In genomic region chr19:35247526-35248309, GRCh38 we compare ENCODE assay signal across 8 cellular contexts. TPM values are rescaled to one million over a fixed set of nuclear protein-coding genes. Genes with fewer than 3 reads are reported as not detected.
DNase-seq lines count a peak whose midpoint lies in the region; ATAC-seq and TF ChIP-seq lines count a peak whose summit lies in the region.

No MANE protein-coding gene starts in this region.

- no peaks in the 10 kb centered on the region for H3K27me3 ChIP-seq in CD4-positive, alpha-beta T cell (ENCODE audit: control insufficient read depth, insufficient read depth, low read length)

- peak; percentile 64 for TF ChIP-seq CTCF in CD4-positive, alpha-beta T cell (IDR thresholded peaks at IDR 0.05)
- no peak for TF ChIP-seq CTCF in chondrocyte (IDR thresholded peaks at IDR 0.05)

- peaks cover 39% of the 10 kb centered on the region for H3K27me3 Mint-ChIP-seq in CD4-positive, alpha-beta T cell
- peaks cover 72% of the 10 kb centered on the region for H3K27me3 Mint-ChIP-seq in T-helper 2 cell treated with Interferon-gamma antibody and Interleukin-4, amounts not matched to agents 5 μg/mL and 100 μg/mL, for 36 hours (ENCODE audit: low read depth)
- H3K27me3 Mint-ChIP-seq in chondrocyte (ENCODE audit: low read depth) (peaks cover 68% of the 10 kb centered on the region), memory B cell (no peaks in the 10 kb centered on the region)
- H3K27me3 Mint-ChIP-seq in stimulated activated naive CD8-positive, alpha-beta T cell treated with anti-CD3 and anti-CD28 coated beads, Interleukin-15, amount 100 ng/mL, for 72 hours = no peaks in the 10 kb centered on the region

- peaks cover 19% of the 10 kb centered on the region for H3K36me3 Mint-ChIP-seq in CD4-positive, alpha-beta T cell (ENCODE audit: low read depth)
- H3K36me3 Mint-ChIP-seq in T-helper 2 cell treated with Interferon-gamma antibody and Interleukin-4, amounts not matched to agents 5 μg/mL and 100 μg/mL, for 36 hours (ENCODE audit: low read depth) = no peaks in the 10 kb centered on the region
- H3K36me3 Mint-ChIP-seq in chondrocyte (ENCODE audit: low read depth) (peaks cover 3% of the 10 kb centered on the region), memory B cell (peaks cover 2% of the 10 kb centered on the region)

- H3K4me3 Mint-ChIP-seq in CD4-positive, alpha-beta T cell = peak overlapping the region; percentile 92
- H3K4me3 Mint-ChIP-seq in T-helper 2 cell treated with Interferon-gamma antibody and Interleukin-4, amounts not matched to agents 5 μg/mL and 100 μg/mL, for 36 hours = peak overlapping the region; percentile 64
- peak overlapping the region; percentile 35 for H3K4me3 Mint-ChIP-seq in chondrocyte (ENCODE audit: unreplicated experiment)
- peak overlapping the region; percentile 94 for H3K4me3 Mint-ChIP-seq in memory B cell
- peak overlapping the region; percentile 87 to 100 for H3K4me3 Mint-ChIP-seq in stimulated activated naive CD8-positive, alpha-beta T cell treated with anti-CD3 and anti-CD28 coated beads, Interleukin-15, amount 100 ng/mL, for 72 hours

- POLR2A ChIA-PET in CD4-positive, alpha-beta T cell (lab: Charles Lee) = interaction anchor here (0.6 to 1.0 kb wide), 3 partner anchors 21 to 41 kb away, joined by 3 to 4 read pairs (median 3); partner anchors contain the start of gene USF2

- peak overlapping the region; percentile 85 for H3K27ac Mint-ChIP-seq in CD4-positive, alpha-beta T cell
- H3K27ac Mint-ChIP-seq in T-helper 2 cell treated with Interferon-gamma antibody and Interleukin-4, amounts not matched to agents 5 μg/mL and 100 μg/mL, for 36 hours = no peak overlapping the region
- no peak overlapping the region for H3K27ac Mint-ChIP-seq in chondrocyte (ENCODE audit: unreplicated experiment)
- peak overlapping the region; percentile 94 for H3K27ac Mint-ChIP-seq in memory B cell
- H3K27ac Mint-ChIP-seq in stimulated activated naive CD8-positive, alpha-beta T cell treated with anti-CD3 and anti-CD28 coated beads, Interleukin-15, amount 100 ng/mL, for 72 hours = peak overlapping the region; percentile 98 to 100

- H3K27ac ChIP-seq in CD4-positive, alpha-beta T cell (ENCODE audit: low read depth, low read length) = peak overlapping the region; percentile 59

- peak in 8 of 10 experiments; percentile 51 to 68 (median 60) for DNase-seq in CD4-positive, alpha-beta T cell
- DNase-seq in HuH-7 (ENCODE audit: low spot score) (peak; percentile 84), chondrocyte (ENCODE audit: low spot score) (no peak), memory B cell (ENCODE audit: low spot score in 2 of 2) (peak; percentile 40 to 61), AG08396 (ENCODE audit: low spot score) (no peak)
- DNase-seq in T-helper 2 cell treated with Interferon-gamma antibody and Interleukin-4, amounts not matched to agents 5 μg/mL and 100 μg/mL, for 36 hours (ENCODE audit: low spot score) = no peak
- peak; percentile 56 to 73 for DNase-seq in stimulated activated naive CD8-positive, alpha-beta T cell treated with anti-CD3 and anti-CD28 coated beads, Interleukin-15, amount 100 ng/mL, for 72 hours

- peak; percentile 50 for ATAC-seq in CD4-positive, alpha-beta T cell (ENCODE audit: poor library complexity)
- ATAC-seq in GM19397 (IDR thresholded peaks at IDR 0.05; ENCODE audit: unreplicated experiment) (peak; percentile 26), memory B cell (ENCODE audit: low read depth) (peak; percentile 50)
- peak; percentile 56 for ATAC-seq in stimulated activated naive CD8-positive, alpha-beta T cell treated with anti-CD3 and anti-CD28 coated beads, Interleukin-15, amount 100 ng/mL, for 72 hours

- no peaks in the 10 kb centered on the region for H3K9me3 Mint-ChIP-seq in CD4-positive, alpha-beta T cell
- no peaks in the 10 kb centered on the region for H3K9me3 Mint-ChIP-seq in T-helper 2 cell treated with Interferon-gamma antibody and Interleukin-4, amounts not matched to agents 5 μg/mL and 100 μg/mL, for 36 hours
- H3K9me3 Mint-ChIP-seq in chondrocyte (ENCODE audit: low read depth) = peaks cover 24% of the 10 kb centered on the region
- peaks cover 2% of the 10 kb centered on the region for H3K9me3 Mint-ChIP-seq in memory B cell
- peaks cover 13 to 19% of the 10 kb centered on the region in 2 donors for H3K9me3 Mint-ChIP-seq in stimulated activated naive CD8-positive, alpha-beta T cell treated with anti-CD3 and anti-CD28 coated beads, Interleukin-15, amount 100 ng/mL, for 72 hours

- no peaks in the 10 kb centered on the region for H3K9me3 ChIP-seq in CD4-positive, alpha-beta T cell (ENCODE audit: control insufficient read depth, low read length)

- intact Hi-C loops in CD4-positive, alpha-beta T cell (cut with DNase I, micrococcal nuclease) = loop anchor here (2.0 to 10.0 kb wide), 4 partner anchors 40 to 220 kb away; no protein-coding TSS in a partner anchor

- CTCF ChIA-PET in CD4-positive, alpha-beta T cell (lab: Charles Lee) = no interaction called here

- peaks cover 32% of the 10 kb centered on the region for H3K4me1 Mint-ChIP-seq in CD4-positive, alpha-beta T cell (ENCODE audit: low read depth)
- H3K4me1 Mint-ChIP-seq in T-helper 2 cell treated with Interferon-gamma antibody and Interleukin-4, amounts not matched to agents 5 μg/mL and 100 μg/mL, for 36 hours (ENCODE audit: low read depth) = peaks cover 9% of the 10 kb centered on the region
- H3K4me1 Mint-ChIP-seq in chondrocyte (ENCODE audit: low read depth) = peaks cover 10% of the 10 kb centered on the region
- H3K4me1 Mint-ChIP-seq in memory B cell = peaks cover 28% of the 10 kb centered on the region
- peaks cover 51% of the 10 kb centered on the region for H3K4me1 Mint-ChIP-seq in stimulated activated naive CD8-positive, alpha-beta T cell treated with anti-CD3 and anti-CD28 coated beads, Interleukin-15, amount 100 ng/mL, for 72 hours

RNA-seq across cellular contexts. Expression of gene LSR, which starts 1.1 kb away (rescaled TPM):
- 10 to 100 TPM; 45.0 to 47.9 TPM for total RNA-seq in CD4-positive, alpha-beta T cell
- total RNA-seq in chondrocyte = 0.24 to 0.99 TPM (median 0.64 TPM) in 3 replicates

RNA-seq across cellular contexts. Expression of gene FAM187B, which starts 19.2 kb away (rescaled TPM):
- not detected for total RNA-seq in CD4-positive, alpha-beta T cell
- not detected in 3 replicates for total RNA-seq in chondrocyte

RNA-seq across cellular contexts. Expression of gene USF2, which starts 21.0 kb away (rescaled TPM):
- 100 to 1,000 TPM; 335 to 344 TPM for total RNA-seq in CD4-positive, alpha-beta T cell
- total RNA-seq in chondrocyte = 86.1 to 101 TPM (median 86.3 TPM) in 3 replicates

RNA-seq across cellular contexts. Expression of gene HAMP, which starts 34.6 kb away (rescaled TPM):
- total RNA-seq in CD4-positive, alpha-beta T cell = 1 to 10 TPM; 1.5 to 1.6 TPM
- not detected in 3 replicates for total RNA-seq in chondrocyte

RNA-seq across cellular contexts. Expression of gene MAG, which starts 44.2 kb away (rescaled TPM):
- not detected for total RNA-seq in CD4-positive, alpha-beta T cell
- not detected in 3 replicates for total RNA-seq in chondrocyte

Comparison
In these comparisons a context has a peak if more than half of its experiments do, and no peak if none do; other contexts are left out.
1. DNase-seq: peak in CD4-positive, alpha-beta T cell (8 of 10), HuH-7 (single experiment), memory B cell (2 of 2) and stimulated activated naive CD8-positive, alpha-beta T cell treated with anti-CD3 and anti-CD28 coated beads, Interleukin-15, amount 100 ng/mL, for 72 hours (2 of 2); none in T-helper 2 cell treated with Interferon-gamma antibody and Interleukin-4, amounts not matched to agents 5 μg/mL and 100 μg/mL, for 36 hours (single experiment), chondrocyte (single experiment) and AG08396 (single experiment).
2. H3K27ac Mint-ChIP-seq: peak in CD4-positive, alpha-beta T cell (single experiment), memory B cell (single experiment) and stimulated activated naive CD8-positive, alpha-beta T cell treated with anti-CD3 and anti-CD28 coated beads, Interleukin-15, amount 100 ng/mL, for 72 hours (2 of 2); none in T-helper 2 cell treated with Interferon-gamma antibody and Interleukin-4, amounts not matched to agents 5 μg/mL and 100 μg/mL, for 36 hours (single experiment) and chondrocyte (single experiment).
3. H3K4me3 Mint-ChIP-seq: peak in every context shown above with its lines; median percentile 94 in memory B cell; 94 in stimulated activated naive CD8-positive, alpha-beta T cell treated with anti-CD3 and anti-CD28 coated beads, Interleukin-15, amount 100 ng/mL, for 72 hours; 92 in CD4-positive, alpha-beta T cell; 64 in T-helper 2 cell treated with Interferon-gamma antibody and Interleukin-4, amounts not matched to agents 5 μg/mL and 100 μg/mL, for 36 hours; 35 in chondrocyte.
4. RNA of gene LSR, which starts 1.1 kb away (total RNA-seq): 45.0 to 47.9 TPM in CD4-positive, alpha-beta T cell; 0.24 to 0.99 TPM in chondrocyte; every median in the first group is over 10 times any median in the second.
5. Peak in every context shown above with its lines, with median percentiles within 50 percentile points of each other: ATAC-seq.